1 cellular context compared by ENCODE assay signal in genomic region chr12:80045594-80045993, GRCh38.
TF ChIP-seq lines count a peak whose summit lies in the region.

No MANE protein-coding gene starts in this region.

TF ChIP-seq in GM23338, 12 proteins besides CTCF, POLR2A, EP300 and RAD21:
- no peak for TF ChIP-seq ZNF462 (CRISPR knock-in tag; IDR thresholded peaks at IDR 0.05)
- TF ChIP-seq JUNB (IDR thresholded peaks at IDR 0.05; ENCODE audit: unreplicated experiment) = no peak
- TF ChIP-seq, protein P1, sequence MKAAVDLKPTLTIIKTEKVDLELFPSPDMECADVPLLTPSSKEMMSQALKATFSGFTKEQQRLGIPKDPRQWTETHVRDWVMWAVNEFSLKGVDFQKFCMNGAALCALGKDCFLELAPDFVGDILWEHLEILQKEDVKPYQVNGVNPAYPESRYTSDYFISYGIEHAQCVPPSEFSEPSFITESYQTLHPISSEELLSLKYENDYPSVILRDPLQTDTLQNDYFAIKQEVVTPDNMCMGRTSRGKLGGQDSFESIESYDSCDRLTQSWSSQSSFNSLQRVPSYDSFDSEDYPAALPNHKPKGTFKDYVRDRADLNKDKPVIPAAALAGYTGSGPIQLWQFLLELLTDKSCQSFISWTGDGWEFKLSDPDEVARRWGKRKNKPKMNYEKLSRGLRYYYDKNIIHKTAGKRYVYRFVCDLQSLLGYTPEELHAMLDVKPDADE (IDR thresholded peaks at IDR 0.05) = no peak
- no peak for TF ChIP-seq EZH2phosphoT487 (IDR thresholded peaks at IDR 0.05; ENCODE audit: unreplicated experiment)
- no peak for TF ChIP-seq NANOG (IDR thresholded peaks at IDR 0.05; ENCODE audit: borderline replicate concordance)
- TF ChIP-seq CREB1 (CRISPR knock-in tag; IDR thresholded peaks at IDR 0.05; ENCODE audit: low read depth) = no peak
- TF ChIP-seq POLR2AphosphoS5 (IDR thresholded peaks at IDR 0.05; ENCODE audit: low read depth) = no peak
- no peak for TF ChIP-seq ZNF114 (CRISPR knock-in tag; IDR thresholded peaks at IDR 0.05)
- no peak for TF ChIP-seq REST (IDR thresholded peaks at IDR 0.05; ENCODE audit: unreplicated experiment)
- no peak for TF ChIP-seq STAT1 (IDR thresholded peaks at IDR 0.05; ENCODE audit: unreplicated experiment)
- TF ChIP-seq ZNF331 (CRISPR knock-in tag; IDR thresholded peaks at IDR 0.05; ENCODE audit: low read depth) = no peak
- TF ChIP-seq EZH2 (IDR thresholded peaks at IDR 0.05; ENCODE audit: low read depth, unreplicated experiment) = no peak
